9 cellular contexts compared by ENCODE assay signal in genomic region chr21:42460391-42461184, GRCh38. TPM values are rescaled to one million over a fixed set of nuclear protein-coding genes. Genes with fewer than 3 reads are reported as not detected.
DNase-seq lines count a peak whose midpoint lies in the region; ATAC-seq and TF ChIP-seq lines count a peak whose summit lies in the region.
"Had no signal": no experiment of that assay in that cellular context is flagged by ENCODE, and none has a peak within 500 bp of the region (broad histone marks: within the 10 kb centered on the region; RNA-seq: fewer than 3 reads in every experiment).

No MANE protein-coding gene starts in this region.

- ATAC-seq in GM21619 (IDR thresholded peaks at IDR 0.05; ENCODE audit: unreplicated experiment) (peak; percentile 39), PC-3 (no peak)
- peak; percentile 76 for ATAC-seq in activated CD8-positive, alpha-beta T cell treated with anti-CD3 and anti-CD28 coated beads, Interleukin-2, amount 10 ng/mL, durations not matched to agents 7 days and 5 days

- no peaks in the 10 kb centered on the region; the same call in 1 of the 2 replicates for H3K4me1 ChIP-seq in PC-3 (ENCODE audit: insufficient read depth, low read length)

- no peaks in the 10 kb centered on the region for H3K9me3 ChIP-seq in PC-3 (ENCODE audit: low read length)

- no peaks in the 10 kb centered on the region for H3K79me2 ChIP-seq in PC-3 (ENCODE audit: low read length)

- no peaks in the 10 kb centered on the region for H3K9me2 ChIP-seq in PC-3 (replicated peaks; ENCODE audit: low read length)

- H3K36me3 ChIP-seq in PC-3 (ENCODE audit: low read depth, low read length) = no peaks in the 10 kb centered on the region
- H3K36me3 ChIP-seq: cardiac muscle cell had no signal

- no peak overlapping the region for H3K9ac ChIP-seq in PC-3 (ENCODE audit: low read length)

- H3K27me3 Mint-ChIP-seq in activated CD8-positive, alpha-beta T cell treated with anti-CD3 and anti-CD28 coated beads, Interleukin-2, amount 10 ng/mL, durations not matched to agents 7 days and 5 days (ENCODE audit: low read depth) = no peaks in the 10 kb centered on the region

- no TSS peak for BruUV-seq in PC-3 (replicated peaks; lab: Mats Ljungman, UMichigan)

- peak overlapping the region; percentile 44 for H3K27ac Mint-ChIP-seq in activated CD8-positive, alpha-beta T cell treated with anti-CD3 and anti-CD28 coated beads, Interleukin-2, amount 10 ng/mL, durations not matched to agents 7 days and 5 days

- H3K36me3 Mint-ChIP-seq in activated CD8-positive, alpha-beta T cell treated with anti-CD3 and anti-CD28 coated beads, Interleukin-2, amount 10 ng/mL, durations not matched to agents 7 days and 5 days (ENCODE audit: low read depth) = peaks cover 4% of the 10 kb centered on the region

- intact Hi-C loops in PC-3 (cut with micrococcal nuclease) = no loop called here

- peak; percentile 79 for DNase-seq in NCI-H1436 (lab: John Stamatoyannopoulos, UW)
- DNase-seq in activated CD8-positive, alpha-beta T cell treated with anti-CD3 and anti-CD28 coated beads, Interleukin-2, amount 10 ng/mL, durations not matched to agents 7 days and 5 days = peak; percentile 74
- peak; percentile 49 for DNase-seq in retina
- DNase-seq in PC-3 = no peak
- DNase-seq in AG20443 (ENCODE audit: low spot score) = no peak
- no peak for DNase-seq in erythroblast (lab: John Stamatoyannopoulos, UW)

- H2AFZ ChIP-seq in PC-3 (ENCODE audit: low read length) = no peak overlapping the region

- H3K9me3 Mint-ChIP-seq in activated CD8-positive, alpha-beta T cell treated with anti-CD3 and anti-CD28 coated beads, Interleukin-2, amount 10 ng/mL, durations not matched to agents 7 days and 5 days (ENCODE audit: insufficient read depth) = peaks cover 7% of the 10 kb centered on the region

- POLR2A ChIA-PET in activated CD8-positive, alpha-beta T cell treated with anti-CD3 and anti-CD28 coated beads, Interleukin-2, amount 10 ng/mL, durations not matched to agents 7 days and 5 days (lab: Charles Lee) = interaction anchor here (1.0 kb wide), 1 partner anchor 67 kb away, joined by 3 read pairs; no protein-coding TSS in a partner anchor
- POLR2A ChIA-PET in PC-3 (lab: Charles Lee; ENCODE audit: unreplicated experiment) = no interaction called here

- H3K4me3 ChIP-seq in GM12875 (ENCODE audit: low read depth, low read length) = peak overlapping the region; percentile 24
- no peak overlapping the region for H3K4me3 ChIP-seq in PC-3 (ENCODE audit: low read length)
- H3K4me3 ChIP-seq: cardiac muscle cell had no signal

- CTCF ChIA-PET in activated CD8-positive, alpha-beta T cell treated with anti-CD3 and anti-CD28 coated beads, Interleukin-2, amount 10 ng/mL, durations not matched to agents 7 days and 5 days (lab: Charles Lee) = interaction anchor here (1.0 to 1.6 kb wide), 2 partner anchors 53 to 99 kb away, joined by 3 to 4 read pairs; partner anchors contain the start of gene SLC37A1
- CTCF ChIA-PET in PC-3 (lab: Charles Lee) = interaction anchor here (0.5 kb wide), 1 partner anchor 64 kb away, joined by 3 read pairs; no protein-coding TSS in a partner anchor

- TF ChIP-seq POLR2A in erythroblast (IDR thresholded peaks at IDR 0.05; ENCODE audit: low read length) = no peak

- H3K4me2 ChIP-seq in PC-3 (ENCODE audit: low read length) = no peak overlapping the region

- no peaks in the 10 kb centered on the region for H3K27me3 ChIP-seq in PC-3 (ENCODE audit: low read length)
- H3K27me3 ChIP-seq: cardiac muscle cell had no signal

- no peaks in the 10 kb centered on the region for H3F3A ChIP-seq in PC-3 (ENCODE audit: low read length, unreplicated experiment)

- TF ChIP-seq CTCF in GM12875 (IDR thresholded peaks at IDR 0.05; ENCODE audit: borderline replicate concordance, insufficient read depth, low read depth, low read length) = no peak
- no peak for TF ChIP-seq CTCF in PC-3 (conservative IDR thresholded peaks at IDR 0.05; ENCODE audit: low read depth, low read length)

- H3K27ac ChIP-seq in PC-3 (ENCODE audit: low read length) = no peak overlapping the region
- H3K27ac ChIP-seq: cardiac muscle cell had no signal

- no peak overlapping the region for H3K4me3 Mint-ChIP-seq in activated CD8-positive, alpha-beta T cell treated with anti-CD3 and anti-CD28 coated beads, Interleukin-2, amount 10 ng/mL, durations not matched to agents 7 days and 5 days

- no peaks in the 10 kb centered on the region for H4K20me1 ChIP-seq in PC-3 (ENCODE audit: low read length)

- peaks cover 74% of the 10 kb centered on the region for H3K4me1 Mint-ChIP-seq in activated CD8-positive, alpha-beta T cell treated with anti-CD3 and anti-CD28 coated beads, Interleukin-2, amount 10 ng/mL, durations not matched to agents 7 days and 5 days (ENCODE audit: low read depth)

RNA-seq across cellular contexts. Expression of gene RSPH1, which starts 35.4 kb away (rescaled TPM):
- total RNA-seq in activated CD8-positive, alpha-beta T cell treated with anti-CD3 and anti-CD28 coated beads, Interleukin-2, amount 10 ng/mL, durations not matched to agents 7 days and 5 days = not detected
- 0.51 and 0.98 TPM in 2 replicates for total RNA-seq in PC-3 (2014; rRNA removed)

RNA-seq across cellular contexts. Expression of gene SLC37A1, which starts 53.1 kb away (rescaled TPM):
- 10 to 100 TPM; 18.9 to 19.2 TPM for total RNA-seq in activated CD8-positive, alpha-beta T cell treated with anti-CD3 and anti-CD28 coated beads, Interleukin-2, amount 10 ng/mL, durations not matched to agents 7 days and 5 days
- 34.2 and 38.3 TPM in 2 replicates for total RNA-seq in PC-3 (2014; rRNA removed)

RNA-seq across cellular contexts. Expression of gene UBASH3A, which starts 56.9 kb away (rescaled TPM):
- total RNA-seq in activated CD8-positive, alpha-beta T cell treated with anti-CD3 and anti-CD28 coated beads, Interleukin-2, amount 10 ng/mL, durations not matched to agents 7 days and 5 days = 10 to 100 TPM; 68.7 to 74.0 TPM
- 1.0 TPM in 1 of 2 replicates, not detected in the other for total RNA-seq in PC-3 (2014; rRNA removed)
- total RNA-seq: cardiac muscle cell had no signal

Comparison
In these comparisons a context has a peak if more than half of its experiments do, and no peak if none do; other contexts are left out.
1. DNase-seq: peak in NCI-H1436 (single experiment), activated CD8-positive, alpha-beta T cell treated with anti-CD3 and anti-CD28 coated beads, Interleukin-2, amount 10 ng/mL, durations not matched to agents 7 days and 5 days (single experiment) and retina (single experiment); none in PC-3 (single experiment), AG20443 (single experiment) and erythroblast (0 of 2).
2. RNA of gene UBASH3A, which starts 56.9 kb away (total RNA-seq): 68.7 to 74.0 TPM in activated CD8-positive, alpha-beta T cell treated with anti-CD3 and anti-CD28 coated beads, Interleukin-2, amount 10 ng/mL, durations not matched to agents 7 days and 5 days; 1.0 TPM in PC-3; every median in the first group is over 10 times any median in the second.